ENCODE assay signal across 21 cellular contexts in genomic region chr1:101613549-101613948, GRCh38.
"Had no signal": no experiment of that assay in that cellular context is flagged by ENCODE, and none has a peak within 500 bp of the region (broad histone marks: within the 10 kb centered on the region; RNA-seq: fewer than 3 reads in every experiment).

No MANE protein-coding gene starts in this region.

- DNase-seq: activated CD4-positive, alpha-beta T cell treated with anti-CD3 and anti-CD28 coated beads, Interleukin-2, amount 10 ng/mL, durations not matched to agents 7 days and 5 days; activated CD8-positive, alpha-beta T cell treated with anti-CD3 and anti-CD28 coated beads, Interleukin-2, amount 10 ng/mL, durations not matched to agents 7 days and 5 days; activated naive CD4-positive, alpha-beta T cell treated with Interleukin-2 at 50 U/mL for 16 hours; activated T-cell treated with anti-CD3 and anti-CD28 coated beads, Interleukin-2, amount 50 U/mL, for 24 hours; brain microvascular endothelial cell; effector CD8-positive, alpha-beta T cell; foreskin fibroblast; glutamatergic neuron; hippocampal formation; islet precursor cell; mammary epithelial cell; sigmoid colon; spleen; stimulated activated naive CD4-positive, alpha-beta T cell; thyroid gland had no signal

- H3K4me3 ChIP-seq: prostate gland, sigmoid colon, spleen, thyroid gland had no signal

- H3K4me1 Mint-ChIP-seq: activated CD4-positive, alpha-beta T cell treated with anti-CD3 and anti-CD28 coated beads, Interleukin-2, amount 10 ng/mL, durations not matched to agents 7 days and 5 days; central memory CD8-positive, alpha-beta T cell; neural crest cell had no signal

- H3K9me3 ChIP-seq: prostate gland, thyroid gland had no signal

- H3K27ac ChIP-seq: brain microvascular endothelial cell, prostate gland, sigmoid colon, spleen, thyroid gland had no signal

- H3K27ac Mint-ChIP-seq: activated CD4-positive, alpha-beta T cell treated with anti-CD3 and anti-CD28 coated beads, Interleukin-2, amount 10 ng/mL, durations not matched to agents 7 days and 5 days; activated CD8-positive, alpha-beta T cell treated with anti-CD3 and anti-CD28 coated beads, Interleukin-2, amount 10 ng/mL, durations not matched to agents 7 days and 5 days; activated T-cell treated with anti-CD3 and anti-CD28 coated beads, Interleukin-2, amount 50 U/mL, for 24 hours; activated T-helper 2 cell treated with anti-CD3 and anti-CD28 coated beads, Interferon-gamma antibody, Interleukin-2, Interleukin-4, amounts not matched to agents 10 μg/mL and 5 μg/mL and 100 μg/mL, durations not matched to agents 14 hours and 24 hours and 36 hours had no signal

- H3K4me3 Mint-ChIP-seq: activated CD4-positive, alpha-beta T cell treated with anti-CD3 and anti-CD28 coated beads, Interleukin-2, amount 10 ng/mL, durations not matched to agents 7 days and 5 days; activated CD8-positive, alpha-beta T cell treated with anti-CD3 and anti-CD28 coated beads, Interleukin-2, amount 10 ng/mL, durations not matched to agents 7 days and 5 days; activated T-cell treated with anti-CD3 and anti-CD28 coated beads, Interleukin-2, amount 50 U/mL, for 24 hours; central memory CD8-positive, alpha-beta T cell; neural crest cell had no signal

- ATAC-seq: activated CD4-positive, CD25-positive, alpha-beta regulatory T cell treated with anti-CD3 and anti-CD28 coated beads, Interleukin-2, amount 50 U/mL, for 24 hours; activated CD8-positive, alpha-beta T cell treated with anti-CD3 and anti-CD28 coated beads, Interleukin-2, amount 10 ng/mL, durations not matched to agents 7 days and 5 days; SK-N-SH treated with all-trans-retinoic acid at 6 μM for 48 hours had no signal

- H3K27me3 ChIP-seq: brain microvascular endothelial cell, sigmoid colon, spleen, thyroid gland had no signal

- H3K9me3 Mint-ChIP-seq: activated CD4-positive, alpha-beta T cell treated with anti-CD3 and anti-CD28 coated beads, Interleukin-2, amount 10 ng/mL, durations not matched to agents 7 days and 5 days had no signal

- H3K36me3 ChIP-seq: brain microvascular endothelial cell, prostate gland, sigmoid colon, spleen, thyroid gland had no signal

- H3K4me1 ChIP-seq: prostate gland, sigmoid colon, spleen, thyroid gland had no signal
